18 cellular contexts compared by ENCODE assay signal in genomic region chr4:145502809-145503208, GRCh38. TPM values are rescaled to one million over a fixed set of nuclear protein-coding genes. Genes with fewer than 3 reads are reported as not detected.
DNase-seq lines count a peak whose midpoint lies in the region; ATAC-seq and TF ChIP-seq lines count a peak whose summit lies in the region.
"Had no signal": no experiment of that assay in that cellular context is flagged by ENCODE, and none has a peak within 500 bp of the region (broad histone marks: within the 10 kb centered on the region; RNA-seq: fewer than 3 reads in every experiment).

No MANE protein-coding gene starts in this region.

- H3K9ac ChIP-seq in BLaER1 treated with 17β-estradiol and CSF1 and Interleukin-3, amounts not matched to agents 10 nM and 100 nM: no peak overlapping the region; a peak in 1 of 22 replicates
- peak overlapping the region; percentile 67 for H3K9ac ChIP-seq in OCI-LY1 (ENCODE audit: low read length)

- peaks cover 0 to 19% (median 11%) of the 10 kb centered on the region in 11 experiments; a peak in 16 of 22 replicates for H3K36me3 ChIP-seq in BLaER1 treated with 17β-estradiol and CSF1 and Interleukin-3, amounts not matched to agents 10 nM and 100 nM
- H3K36me3 ChIP-seq in OCI-LY1 (ENCODE audit: insufficient read depth, low read length) (peaks cover 29% of the 10 kb centered on the region), gastroesophageal sphincter (no peaks in the 10 kb centered on the region), thymus (ENCODE audit: control insufficient read depth, insufficient read depth) (no peaks in the 10 kb centered on the region)
- H3K36me3 ChIP-seq: BE2C, HAP-1 had no signal

- no peaks in the 10 kb centered on the region for H3K9me2 ChIP-seq in OCI-LY1 (ENCODE audit: low read depth, low read length)

- H3K27me3 ChIP-seq in BLaER1 treated with 17β-estradiol and CSF1 and Interleukin-3, amounts not matched to agents 10 nM and 100 nM: no peaks in the 10 kb centered on the region
- H3K27me3 ChIP-seq in OCI-LY1 (ENCODE audit: insufficient read depth, low read length) (no peaks in the 10 kb centered on the region), gastroesophageal sphincter (no peaks in the 10 kb centered on the region), thymus (ENCODE audit: control insufficient read depth, insufficient read depth) (no peaks in the 10 kb centered on the region)
- H3K27me3 ChIP-seq: BE2C had no signal

- WGBS in gastroesophageal sphincter (ENCODE audit: low coverage in 1 of 2), 2 donors: 73 to 92% methylated on average over 3 to 5 of the region's 5 CpGs
- 97% methylated on average over 5 of the region's 5 CpGs for WGBS in thymus

- peaks cover 0 to 51% (median 0%) of the 10 kb centered on the region in 11 experiments; a peak in 6 of 22 replicates for H4K20me1 ChIP-seq in BLaER1 treated with 17β-estradiol and CSF1 and Interleukin-3, amounts not matched to agents 10 nM and 100 nM
- H4K20me1 ChIP-seq in OCI-LY1 (ENCODE audit: insufficient read depth, low read length): no peaks in the 10 kb centered on the region

- no peak overlapping the region for H2AFZ ChIP-seq in OCI-LY1 (ENCODE audit: low read length)

- H3K9me3 ChIP-seq in BLaER1 treated with 17β-estradiol and CSF1 and Interleukin-3, amounts not matched to agents 10 nM and 100 nM (replicated peaks in 1 of 11): peaks cover 0 to 12% (median 0%) of the 10 kb centered on the region in 11 experiments; a peak in 7 of 22 replicates
- H3K9me3 ChIP-seq in OCI-LY1 (ENCODE audit: low read length) (0 out of 2 replicates have a peak, but pooled peaks cover under 1% of the 10 kb centered on the region), gastroesophageal sphincter (no peaks in the 10 kb centered on the region), thymus (ENCODE audit: control insufficient read depth) (no peaks in the 10 kb centered on the region)
- H3K9me3 ChIP-seq: BE2C, HAP-1 had no signal

- no peak for TF ChIP-seq EP300 in gastroesophageal sphincter (IDR thresholded peaks at IDR 0.05)

- no peak for TF ChIP-seq POLR2A in gastroesophageal sphincter (IDR thresholded peaks at IDR 0.05)

- ATAC-seq in gastroesophageal sphincter (no peak), GM21825 (IDR thresholded peaks at IDR 0.05; ENCODE audit: unreplicated experiment) (no peak)

- no peak overlapping the region for H3K4me3 ChIP-seq in BLaER1 treated with 17β-estradiol and CSF1 and Interleukin-3, amounts not matched to agents 10 nM and 100 nM
- H3K4me3 ChIP-seq in OCI-LY1 (ENCODE audit: low read depth, low read length, poor library complexity, severe bottlenecking) (peak overlapping the region; percentile 38), gastroesophageal sphincter (no peak overlapping the region), thymus (ENCODE audit: low read length) (no peak overlapping the region)
- H3K4me3 ChIP-seq: HAP-1 had no signal

- no peak for DNase-seq in NCI-H1694 treated with DMSO at 0.1 percent for 48 hours (lab: John Stamatoyannopoulos, UW)
- no peak for DNase-seq in activated CD4-positive, alpha-beta T cell treated with anti-CD3 and anti-CD28 coated beads for 4 hours
- DNase-seq: BE2C; Calu3; CD4-positive, alpha-beta memory T cell; NCI-H1105; NCI-H2081 treated with DMSO at 0.1 percent for 48 hours; NCI-H446 treated with DMSO at 0.1 percent for 48 hours; NK-92 treated with Interleukin-12 subunit alpha and Interleukin-12 subunit beta, amount 100 ng/mL, for 24 hours; OCI-M1; Right ventricle myocardium superior had no signal

- peak overlapping the region in 10 of 11 experiments; percentile 55 to 75 (median 72); a peak in 18 of 22 replicates for H3K4me2 ChIP-seq in BLaER1 treated with 17β-estradiol and CSF1 and Interleukin-3, amounts not matched to agents 10 nM and 100 nM
- peak overlapping the region; percentile 64 for H3K4me2 ChIP-seq in OCI-LY1 (ENCODE audit: low read length)

- H3F3A ChIP-seq in OCI-LY1 (ENCODE audit: insufficient read depth, low read length): no peaks in the 10 kb centered on the region; the same call in 1 of the 2 replicates

- peaks cover 48 to 82% (median 63%) of the 10 kb centered on the region in 10 experiments for H3K4me1 ChIP-seq in BLaER1 treated with 17β-estradiol and CSF1 and Interleukin-3, amounts not matched to agents 10 nM and 100 nM
- peaks cover 96% of the 10 kb centered on the region for H3K4me1 ChIP-seq in OCI-LY1 (ENCODE audit: insufficient read depth, low read length, severe bottlenecking)
- H3K4me1 ChIP-seq in gastroesophageal sphincter: peaks cover 0 to 85% (median 5%) of the 10 kb centered on the region in 3 donors
- H3K4me1 ChIP-seq in thymus (ENCODE audit: control insufficient read depth, insufficient read depth, low read length): peaks cover 25% of the 10 kb centered on the region

- peaks cover 84% of the 10 kb centered on the region for H3K79me2 ChIP-seq in OCI-LY1 (ENCODE audit: insufficient read depth, low read length)

- peak overlapping the region in 8 of 11 experiments; percentile 14 to 73 (median 64); a peak in 9 of 22 replicates for H3K27ac ChIP-seq in BLaER1 treated with 17β-estradiol and CSF1 and Interleukin-3, amounts not matched to agents 10 nM and 100 nM
- H3K27ac ChIP-seq in OCI-LY1 (ENCODE audit: low read depth, low read length, poor library complexity, severe bottlenecking): peak overlapping the region; percentile 97
- peak overlapping the region in 3 of 4 donors; percentile 2 to 48 (median 14) for H3K27ac ChIP-seq in gastroesophageal sphincter
- peak overlapping the region; percentile 49 for H3K27ac ChIP-seq in thymus (ENCODE audit: low read depth)
- H3K27ac ChIP-seq: HL-60 had no signal

- TF ChIP-seq CTCF in OCI-LY1 (IDR thresholded peaks at IDR 0.05; ENCODE audit: low read length) (no peak), gastroesophageal sphincter (IDR thresholded peaks at IDR 0.05) (no peak)

RNA-seq across cellular contexts. Expression of gene SMAD1, which starts 21.2 kb away (rescaled TPM):
- total RNA-seq in gastroesophageal sphincter: 10 to 100 TPM; 26.3 to 37.8 (median 29.2) TPM
- 6.8 TPM for polyA plus RNA-seq in thymus

Comparison
In these comparisons a context has a peak if more than half of its experiments do, and no peak if none do; other contexts are left out.
1. H3K27ac ChIP-seq: peak in every context shown above with its lines; median percentile 97 in OCI-LY1; 64 in BLaER1 treated with 17β-estradiol and CSF1 and Interleukin-3, amounts not matched to agents 10 nM and 100 nM; 49 in thymus; 14 in gastroesophageal sphincter.